ENCODE assay signal across 20 cellular contexts in genomic region chrX:66872771-66873170, GRCh38.
"Had no signal": no experiment of that assay in that cellular context is flagged by ENCODE, and none has a peak within 500 bp of the region (broad histone marks: within the 10 kb centered on the region; RNA-seq: fewer than 3 reads in every experiment).

No MANE protein-coding gene starts in this region.

- DNase-seq: dorsolateral prefrontal cortex; effector CD8-positive, alpha-beta T cell; gastrocnemius medialis; heart right ventricle; hypothalamus; kidney glomerular epithelial cell; mesendoderm; naive B cell; occipital lobe; pancreas; right cardiac atrium; small intestine; stimulated activated CD4-positive, alpha-beta T cell treated with anti-CD3 and anti-CD28 coated beads, Interleukin-12 subunit alpha, Interleukin-12 subunit beta, amount 100 ng/mL, for 4 hours; stimulated activated naive CD4-positive, alpha-beta T cell; stomach; substantia nigra; trophoblast cell had no signal

- FAIRE-seq: endometrium, islet of Langerhans, pancreas, small intestine had no signal

- ATAC-seq: esophagus mucosa, gastrocnemius medialis, heart right ventricle, pancreas, right cardiac atrium had no signal
